In genomic region chr9:124720429-124721108, GRCh38 we compare ENCODE assay signal across 1 cellular context.
TF ChIP-seq lines count a peak whose summit lies in the region.

No MANE protein-coding gene starts in this region.

TF ChIP-seq in HCT116, 20 proteins besides CTCF, POLR2A, EP300 and RAD21 (continued from another document):
- TF ChIP-seq, protein P1, sequence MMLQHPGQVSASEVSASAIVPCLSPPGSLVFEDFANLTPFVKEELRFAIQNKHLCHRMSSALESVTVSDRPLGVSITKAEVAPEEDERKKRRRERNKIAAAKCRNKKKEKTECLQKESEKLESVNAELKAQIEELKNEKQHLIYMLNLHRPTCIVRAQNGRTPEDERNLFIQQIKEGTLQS (IDR thresholded peaks at IDR 0.05): no peak
- TF ChIP-seq, protein P2, sequence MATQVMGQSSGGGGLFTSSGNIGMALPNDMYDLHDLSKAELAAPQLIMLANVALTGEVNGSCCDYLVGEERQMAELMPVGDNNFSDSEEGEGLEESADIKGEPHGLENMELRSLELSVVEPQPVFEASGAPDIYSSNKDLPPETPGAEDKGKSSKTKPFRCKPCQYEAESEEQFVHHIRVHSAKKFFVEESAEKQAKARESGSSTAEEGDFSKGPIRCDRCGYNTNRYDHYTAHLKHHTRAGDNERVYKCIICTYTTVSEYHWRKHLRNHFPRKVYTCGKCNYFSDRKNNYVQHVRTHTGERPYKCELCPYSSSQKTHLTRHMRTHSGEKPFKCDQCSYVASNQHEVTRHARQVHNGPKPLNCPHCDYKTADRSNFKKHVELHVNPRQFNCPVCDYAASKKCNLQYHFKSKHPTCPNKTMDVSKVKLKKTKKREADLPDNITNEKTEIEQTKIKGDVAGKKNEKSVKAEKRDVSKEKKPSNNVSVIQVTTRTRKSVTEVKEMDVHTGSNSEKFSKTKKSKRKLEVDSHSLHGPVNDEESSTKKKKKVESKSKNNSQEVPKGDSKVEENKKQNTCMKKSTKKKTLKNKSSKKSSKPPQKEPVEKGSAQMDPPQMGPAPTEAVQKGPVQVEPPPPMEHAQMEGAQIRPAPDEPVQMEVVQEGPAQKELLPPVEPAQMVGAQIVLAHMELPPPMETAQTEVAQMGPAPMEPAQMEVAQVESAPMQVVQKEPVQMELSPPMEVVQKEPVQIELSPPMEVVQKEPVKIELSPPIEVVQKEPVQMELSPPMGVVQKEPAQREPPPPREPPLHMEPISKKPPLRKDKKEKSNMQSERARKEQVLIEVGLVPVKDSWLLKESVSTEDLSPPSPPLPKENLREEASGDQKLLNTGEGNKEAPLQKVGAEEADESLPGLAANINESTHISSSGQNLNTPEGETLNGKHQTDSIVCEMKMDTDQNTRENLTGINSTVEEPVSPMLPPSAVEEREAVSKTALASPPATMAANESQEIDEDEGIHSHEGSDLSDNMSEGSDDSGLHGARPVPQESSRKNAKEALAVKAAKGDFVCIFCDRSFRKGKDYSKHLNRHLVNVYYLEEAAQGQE (IDR thresholded peaks at IDR 0.05; ENCODE audit: low read depth): no peak
- TF ChIP-seq ZFX (IDR thresholded peaks at IDR 0.05): no peak
